In the genomic region with DNA sequence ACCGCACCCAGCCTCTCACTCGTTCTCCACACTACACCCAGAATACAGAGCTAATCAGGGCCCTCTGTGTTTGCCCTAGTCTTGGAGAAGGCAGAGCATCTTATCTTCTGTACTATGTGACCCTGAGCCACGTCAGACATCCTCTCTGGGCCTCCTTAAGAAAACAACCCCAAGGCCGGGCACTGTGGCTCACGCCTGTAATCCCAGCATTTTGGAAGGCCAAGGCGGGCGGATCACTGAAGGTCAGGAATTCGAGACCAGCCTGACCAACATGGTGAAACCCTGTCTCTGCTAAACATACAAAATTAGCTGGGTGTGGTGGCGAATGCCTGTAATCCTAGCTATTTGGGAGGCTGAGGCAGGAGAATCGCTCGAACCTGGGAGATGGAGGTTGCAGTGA, we compare ENCODE assay signal across 5 cellular contexts. TPM values are rescaled to one million over a fixed set of nuclear protein-coding genes. Genes with fewer than 3 reads are reported as not detected.
"Had no signal": no experiment of that assay in that cellular context is flagged by ENCODE, and none has a peak within 500 bp of the region (broad histone marks: within the 10 kb centered on the region; RNA-seq: fewer than 3 reads in every experiment).

No MANE protein-coding gene starts in this region.

RNA-seq across cellular contexts. Expression of a gene that starts 4.9 kb away (rescaled TPM):
- total RNA-seq: GM23248, H4, H9, HT-29, IMR-90 had no signal
- polyA plus RNA-seq: GM23248, IMR-90 had no signal

RNA-seq across cellular contexts. Expression of a gene that starts 5.6 kb away (rescaled TPM):
- total RNA-seq: GM23248, H4, HT-29, IMR-90 had no signal
- polyA plus RNA-seq: GM23248, IMR-90 had no signal

RNA-seq across cellular contexts. Expression of a gene that starts 59.7 kb away (rescaled TPM):
- total RNA-seq: GM23248, H4, IMR-90 had no signal
- polyA plus RNA-seq: GM23248 had no signal
